ENCODE assay signal across 22 cellular contexts in genomic region chr3:134149286-134149685, GRCh38.
DNase-seq lines count a peak whose midpoint lies in the region; ATAC-seq and TF ChIP-seq lines count a peak whose summit lies in the region.
"Had no signal": no experiment of that assay in that cellular context is flagged by ENCODE, and none has a peak within 500 bp of the region (broad histone marks: within the 10 kb centered on the region; RNA-seq: fewer than 3 reads in every experiment).

No MANE protein-coding gene starts in this region.

- 63 to 75% methylated on average over 2 of the region's 2 CpGs for WGBS in heart right ventricle, 2 donors
- 70 to 77% (median 72%) methylated on average over 2 of the region's 2 CpGs for WGBS in psoas muscle, 3 donors

- H3K36me3 ChIP-seq in heart right ventricle (peaks cover 0 to 39% (median 11%) of the 10 kb centered on the region in 9 donors), psoas muscle (ENCODE audit: insufficient read depth in 1 of 2, low read depth in 1 of 2) (peaks cover under 1 to 25% of the 10 kb centered on the region in 2 donors)

- TF ChIP-seq CTCF in heart right ventricle (IDR thresholded peaks at IDR 0.05) (no peak), LNCaP clone FGC (IDR thresholded peaks at IDR 0.05; ENCODE audit: control insufficient read depth, extremely low read depth, insufficient read depth) (no peak), psoas muscle (IDR thresholded peaks at IDR 0.05) (no peak)

- H3K27ac ChIP-seq in heart right ventricle, result no peak overlapping the region
- H3K27ac ChIP-seq in psoas muscle, result no peak overlapping the region
- H3K27ac ChIP-seq: PC-9, RWPE1 had no signal

- H3K9me3 ChIP-seq in heart right ventricle (no peaks in the 10 kb centered on the region), psoas muscle (no peaks in the 10 kb centered on the region)

- no peaks in the 10 kb centered on the region for H3K27me3 ChIP-seq in heart right ventricle
- H3K27me3 ChIP-seq in psoas muscle (ENCODE audit: insufficient read depth in 3 of 3, low read length in 2 of 3), result no peaks in the 10 kb centered on the region

- DNase-seq in left ventricle myocardium superior (no peak), heart right ventricle (no peak), LNCaP clone FGC (ENCODE audit: low read depth) (peak; percentile 49), iris pigment epithelial cell (ENCODE audit: low read depth) (peak; percentile 22), psoas muscle (no peak), KG1 (lab: John Stamatoyannopoulos, UW) (no peak), hippocampal formation (lab: John Stamatoyannopoulos, UW) (no peak)
- DNase-seq: 8988T, C1 segment of cervical spinal cord, COR-L47, DMS 273 treated with DMSO at 0.1 percent for 48 hours, GDM1, HCEC 1CT, NCI-H1417 treated with DMSO at 0.1 percent for 48 hours, NCI-H1930, NCI-H345, NCI-H526, PC-9 had no signal

- ATAC-seq in left ventricle myocardium superior (peak; percentile 26), heart right ventricle (no peak), psoas muscle (no peak), HG03342 (IDR thresholded peaks at IDR 0.05; ENCODE audit: unreplicated experiment) (no peak)
- ATAC-seq: GM12878, K562 had no signal

- intact Hi-C loops in left ventricle myocardium superior (cut with micrococcal nuclease) (no loop called here), heart right ventricle (cut with DNase I) (no loop called here), psoas muscle (cut with DNase I) (no loop called here)

- H3K4me1 ChIP-seq in heart right ventricle (peaks cover 0 to 29% (median 7%) of the 10 kb centered on the region in 9 donors), psoas muscle (no peaks in the 10 kb centered on the region)

- no peak overlapping the region for H3K4me3 ChIP-seq in heart right ventricle
- no peak overlapping the region for H3K4me3 ChIP-seq in LNCaP clone FGC (ENCODE audit: low read depth, low read length)
- no peak overlapping the region for H3K4me3 ChIP-seq in psoas muscle
- H3K4me3 ChIP-seq: GM12878, K562, PC-9 had no signal

Comparison
In these comparisons a context has a peak if more than half of its experiments do, and no peak if none do; other contexts are left out.
1. DNase-seq: peak in LNCaP clone FGC (single experiment) and iris pigment epithelial cell (single experiment); none in left ventricle myocardium superior (single experiment), heart right ventricle (0 of 2), psoas muscle (0 of 2), KG1 (single experiment) and hippocampal formation (0 of 2).